Comparison of ENCODE assay signal across 1 cellular context in the genomic region with DNA sequence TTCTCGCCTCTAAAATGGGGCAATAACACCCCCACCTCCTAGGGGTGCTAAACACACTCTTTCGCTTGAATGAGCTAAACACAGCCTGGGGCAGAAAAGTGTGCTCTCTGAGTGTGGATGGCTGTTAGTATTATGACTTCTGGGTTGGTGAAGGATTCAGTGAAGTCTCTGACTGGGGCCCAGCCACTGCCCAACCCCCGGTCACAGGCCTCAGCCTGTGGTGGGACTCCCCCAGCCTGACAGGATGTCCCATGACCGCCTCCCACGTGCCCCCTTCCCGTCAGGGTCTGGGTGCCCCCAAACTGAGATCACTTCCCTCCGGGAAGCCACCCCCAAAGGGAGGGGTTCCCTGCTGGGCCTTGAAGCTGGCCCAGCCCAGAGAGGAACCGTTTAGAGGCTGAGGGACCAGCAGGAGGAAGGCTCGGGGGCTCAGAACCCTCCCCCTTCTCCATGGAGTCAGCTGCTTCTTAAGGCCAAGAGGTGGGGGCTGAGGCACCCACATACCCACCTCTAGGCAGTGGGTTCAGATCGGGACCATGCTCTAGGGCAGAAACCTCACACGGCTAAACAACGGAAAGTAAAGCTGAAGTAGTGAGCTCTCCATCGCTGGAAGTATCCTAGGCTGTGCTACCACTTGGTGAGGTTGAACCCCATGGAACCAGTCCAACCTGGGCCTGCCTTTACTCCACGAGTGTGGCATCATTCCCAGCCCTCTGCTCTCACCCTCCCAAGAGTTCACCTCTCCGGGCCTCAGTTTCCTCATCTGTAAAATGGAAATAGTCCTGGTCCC.
TF ChIP-seq lines count a peak whose summit lies in the region.

No MANE protein-coding gene starts in this region.

TF ChIP-seq in GM23338, 12 proteins besides CTCF, POLR2A, EP300 and RAD21:
- TF ChIP-seq, protein P1, sequence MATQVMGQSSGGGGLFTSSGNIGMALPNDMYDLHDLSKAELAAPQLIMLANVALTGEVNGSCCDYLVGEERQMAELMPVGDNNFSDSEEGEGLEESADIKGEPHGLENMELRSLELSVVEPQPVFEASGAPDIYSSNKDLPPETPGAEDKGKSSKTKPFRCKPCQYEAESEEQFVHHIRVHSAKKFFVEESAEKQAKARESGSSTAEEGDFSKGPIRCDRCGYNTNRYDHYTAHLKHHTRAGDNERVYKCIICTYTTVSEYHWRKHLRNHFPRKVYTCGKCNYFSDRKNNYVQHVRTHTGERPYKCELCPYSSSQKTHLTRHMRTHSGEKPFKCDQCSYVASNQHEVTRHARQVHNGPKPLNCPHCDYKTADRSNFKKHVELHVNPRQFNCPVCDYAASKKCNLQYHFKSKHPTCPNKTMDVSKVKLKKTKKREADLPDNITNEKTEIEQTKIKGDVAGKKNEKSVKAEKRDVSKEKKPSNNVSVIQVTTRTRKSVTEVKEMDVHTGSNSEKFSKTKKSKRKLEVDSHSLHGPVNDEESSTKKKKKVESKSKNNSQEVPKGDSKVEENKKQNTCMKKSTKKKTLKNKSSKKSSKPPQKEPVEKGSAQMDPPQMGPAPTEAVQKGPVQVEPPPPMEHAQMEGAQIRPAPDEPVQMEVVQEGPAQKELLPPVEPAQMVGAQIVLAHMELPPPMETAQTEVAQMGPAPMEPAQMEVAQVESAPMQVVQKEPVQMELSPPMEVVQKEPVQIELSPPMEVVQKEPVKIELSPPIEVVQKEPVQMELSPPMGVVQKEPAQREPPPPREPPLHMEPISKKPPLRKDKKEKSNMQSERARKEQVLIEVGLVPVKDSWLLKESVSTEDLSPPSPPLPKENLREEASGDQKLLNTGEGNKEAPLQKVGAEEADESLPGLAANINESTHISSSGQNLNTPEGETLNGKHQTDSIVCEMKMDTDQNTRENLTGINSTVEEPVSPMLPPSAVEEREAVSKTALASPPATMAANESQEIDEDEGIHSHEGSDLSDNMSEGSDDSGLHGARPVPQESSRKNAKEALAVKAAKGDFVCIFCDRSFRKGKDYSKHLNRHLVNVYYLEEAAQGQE (IDR thresholded peaks at IDR 0.05; ENCODE audit: unreplicated experiment), result no peak
- TF ChIP-seq ETS1 (IDR thresholded peaks at IDR 0.05), result no peak
- no peak for TF ChIP-seq NANOG (IDR thresholded peaks at IDR 0.05; ENCODE audit: borderline replicate concordance)
- TF ChIP-seq, protein P2, sequence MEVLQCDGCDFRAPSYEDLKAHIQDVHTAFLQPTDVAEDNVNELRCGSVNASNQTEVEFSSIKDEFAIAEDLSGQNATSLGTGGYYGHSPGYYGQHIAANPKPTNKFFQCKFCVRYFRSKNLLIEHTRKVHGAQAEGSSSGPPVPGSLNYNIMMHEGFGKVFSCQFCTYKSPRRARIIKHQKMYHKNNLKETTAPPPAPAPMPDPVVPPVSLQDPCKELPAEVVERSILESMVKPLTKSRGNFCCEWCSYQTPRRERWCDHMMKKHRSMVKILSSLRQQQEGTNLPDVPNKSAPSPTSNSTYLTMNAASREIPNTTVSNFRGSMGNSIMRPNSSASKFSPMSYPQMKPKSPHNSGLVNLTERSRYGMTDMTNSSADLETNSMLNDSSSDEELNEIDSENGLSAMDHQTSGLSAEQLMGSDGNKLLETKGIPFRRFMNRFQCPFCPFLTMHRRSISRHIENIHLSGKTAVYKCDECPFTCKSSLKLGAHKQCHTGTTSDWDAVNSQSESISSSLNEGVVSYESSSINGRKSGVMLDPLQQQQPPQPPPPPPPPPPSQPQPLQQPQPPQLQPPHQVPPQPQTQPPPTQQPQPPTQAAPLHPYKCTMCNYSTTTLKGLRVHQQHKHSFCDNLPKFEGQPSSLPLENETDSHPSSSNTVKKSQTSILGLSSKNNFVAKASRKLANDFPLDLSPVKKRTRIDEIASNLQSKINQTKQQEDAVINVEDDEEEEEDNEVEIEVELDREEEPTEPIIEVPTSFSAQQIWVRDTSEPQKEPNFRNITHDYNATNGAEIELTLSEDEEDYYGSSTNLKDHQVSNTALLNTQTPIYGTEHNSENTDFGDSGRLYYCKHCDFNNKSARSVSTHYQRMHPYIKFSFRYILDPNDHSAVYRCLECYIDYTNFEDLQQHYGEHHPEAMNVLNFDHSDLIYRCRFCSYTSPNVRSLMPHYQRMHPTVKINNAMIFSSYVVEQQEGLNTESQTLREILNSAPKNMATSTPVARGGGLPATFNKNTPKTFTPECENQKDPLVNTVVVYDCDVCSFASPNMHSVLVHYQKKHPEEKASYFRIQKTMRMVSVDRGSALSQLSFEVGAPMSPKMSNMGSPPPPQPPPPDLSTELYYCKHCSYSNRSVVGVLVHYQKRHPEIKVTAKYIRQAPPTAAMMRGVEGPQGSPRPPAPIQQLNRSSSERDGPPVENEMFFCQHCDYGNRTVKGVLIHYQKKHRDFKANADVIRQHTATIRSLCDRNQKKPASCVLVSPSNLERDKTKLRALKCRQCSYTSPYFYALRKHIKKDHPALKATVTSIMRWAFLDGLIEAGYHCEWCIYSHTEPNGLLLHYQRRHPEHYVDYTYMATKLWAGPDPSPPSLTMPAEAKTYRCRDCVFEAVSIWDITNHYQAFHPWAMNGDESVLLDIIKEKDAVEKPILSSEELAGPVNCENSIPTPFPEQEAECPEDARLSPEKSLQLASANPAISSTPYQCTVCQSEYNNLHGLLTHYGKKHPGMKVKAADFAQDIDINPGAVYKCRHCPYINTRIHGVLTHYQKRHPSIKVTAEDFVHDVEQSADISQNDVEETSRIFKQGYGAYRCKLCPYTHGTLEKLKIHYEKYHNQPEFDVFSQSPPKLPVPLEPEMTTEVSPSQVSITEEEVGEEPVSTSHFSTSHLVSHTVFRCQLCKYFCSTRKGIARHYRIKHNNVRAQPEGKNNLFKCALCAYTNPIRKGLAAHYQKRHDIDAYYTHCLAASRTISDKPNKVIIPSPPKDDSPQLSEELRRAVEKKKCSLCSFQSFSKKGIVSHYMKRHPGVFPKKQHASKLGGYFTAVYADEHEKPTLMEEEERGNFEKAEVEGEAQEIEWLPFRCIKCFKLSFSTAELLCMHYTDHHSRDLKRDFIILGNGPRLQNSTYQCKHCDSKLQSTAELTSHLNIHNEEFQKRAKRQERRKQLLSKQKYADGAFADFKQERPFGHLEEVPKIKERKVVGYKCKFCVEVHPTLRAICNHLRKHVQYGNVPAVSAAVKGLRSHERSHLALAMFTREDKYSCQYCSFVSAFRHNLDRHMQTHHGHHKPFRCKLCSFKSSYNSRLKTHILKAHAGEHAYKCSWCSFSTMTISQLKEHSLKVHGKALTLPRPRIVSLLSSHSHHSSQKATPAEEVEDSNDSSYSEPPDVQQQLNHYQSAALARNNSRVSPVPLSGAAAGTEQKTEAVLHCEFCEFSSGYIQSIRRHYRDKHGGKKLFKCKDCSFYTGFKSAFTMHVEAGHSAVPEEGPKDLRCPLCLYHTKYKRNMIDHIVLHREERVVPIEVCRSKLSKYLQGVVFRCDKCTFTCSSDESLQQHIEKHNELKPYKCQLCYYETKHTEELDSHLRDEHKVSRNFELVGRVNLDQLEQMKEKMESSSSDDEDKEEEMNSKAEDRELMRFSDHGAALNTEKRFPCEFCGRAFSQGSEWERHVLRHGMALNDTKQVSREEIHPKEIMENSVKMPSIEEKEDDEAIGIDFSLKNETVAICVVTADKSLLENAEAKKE (CRISPR knock-in tag; IDR thresholded peaks at IDR 0.05), result no peak
- TF ChIP-seq JUNB (IDR thresholded peaks at IDR 0.05; ENCODE audit: unreplicated experiment), result no peak
- TF ChIP-seq ZNF331 (CRISPR knock-in tag; IDR thresholded peaks at IDR 0.05; ENCODE audit: low read depth), result no peak
- TF ChIP-seq CREB1 (CRISPR knock-in tag; IDR thresholded peaks at IDR 0.05; ENCODE audit: low read depth), result no peak
- TF ChIP-seq STAT1 (IDR thresholded peaks at IDR 0.05; ENCODE audit: unreplicated experiment), result no peak
- TF ChIP-seq POLR2AphosphoS5 (IDR thresholded peaks at IDR 0.05; ENCODE audit: low read depth), result no peak
- no peak for TF ChIP-seq ZNF114 (CRISPR knock-in tag; IDR thresholded peaks at IDR 0.05)
- TF ChIP-seq EZH2phosphoT487 (IDR thresholded peaks at IDR 0.05; ENCODE audit: unreplicated experiment), result no peak
- TF ChIP-seq EZH2 (IDR thresholded peaks at IDR 0.05; ENCODE audit: low read depth, unreplicated experiment), result no peak
TF ChIP-seq in GM23338: peak in this region for 0.
